10 cellular contexts compared by ENCODE assay signal in the genomic region with DNA sequence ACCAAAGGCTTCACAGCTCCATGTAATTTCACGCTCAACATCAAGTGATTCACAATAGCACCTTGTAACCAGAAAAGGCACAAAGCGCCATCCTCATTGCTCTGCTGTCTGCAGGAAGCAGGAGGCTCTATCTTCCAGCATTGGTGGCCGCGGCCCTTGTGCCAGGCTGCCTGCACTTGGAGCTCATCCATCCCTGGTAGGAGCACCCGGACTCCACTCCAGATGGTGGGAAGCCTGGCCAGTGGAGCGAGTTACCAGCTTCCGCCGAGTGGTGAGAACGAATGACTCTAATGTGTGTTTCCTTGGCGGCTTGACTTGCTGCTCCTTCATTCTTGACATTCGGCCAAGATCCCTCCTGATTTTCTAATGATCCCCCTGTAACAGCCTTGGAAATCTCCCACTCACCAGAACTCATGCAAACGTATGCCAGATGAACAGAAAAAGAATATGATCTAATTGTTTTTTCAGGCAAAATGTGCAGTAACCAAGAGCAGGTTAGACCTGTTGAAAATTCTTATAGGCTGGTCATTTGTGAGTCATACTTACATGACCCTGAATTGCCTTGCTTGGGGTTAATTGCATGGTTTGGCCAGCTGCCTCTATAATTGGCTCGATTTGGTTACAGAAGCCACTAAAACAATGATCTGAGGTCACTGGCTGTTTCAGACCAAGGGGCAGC.
DNase-seq lines count a peak whose midpoint lies in the region; ATAC-seq, FAIRE-seq and TF ChIP-seq lines count a peak whose summit lies in the region.
"Had no signal": no experiment of that assay in that cellular context is flagged by ENCODE, and none has a peak within 500 bp of the region (broad histone marks: within the 10 kb centered on the region; RNA-seq: fewer than 3 reads in every experiment).

No MANE protein-coding gene starts in this region.

- H3K4me3 Mint-ChIP-seq in stimulated activated naive CD8-positive, alpha-beta T cell treated with anti-CD3 and anti-CD28 coated beads, Interleukin-15, amount 100 ng/mL, for 72 hours, result no peak overlapping the region
- H3K4me3 Mint-ChIP-seq: T-helper 1 cell treated with Interleukin-12 subunit alpha and Interleukin-12 subunit beta and Interleukin-4 antibody, amounts not matched to agents 30 μg/mL and 1 μg/mL, for 36 hours had no signal

- no peaks in the 10 kb centered on the region for H3K9me3 ChIP-seq in small intestine (ENCODE audit: control insufficient read depth, low read depth)

- FAIRE-seq in RCC 7860 (lab: Jason Lieb, UNC), result peak; percentile 91
- no peak for FAIRE-seq in frontal cortex (lab: Jason Lieb, UNC)
- FAIRE-seq in small intestine (lab: Jason Lieb, UNC), result no peak

- intact Hi-C loops in sciatic nerve (cut with DNase I), result no loop called here

- H3K4me1 ChIP-seq in small intestine (ENCODE audit: control insufficient read depth in 2 of 2, insufficient read depth in 1 of 2, low read depth in 1 of 2, low read length in 1 of 2), result no peaks in the 10 kb centered on the region

- H3K27ac ChIP-seq in small intestine (ENCODE audit: low read depth in 1 of 2, low read length in 1 of 2), result no peak overlapping the region

- H3K27ac Mint-ChIP-seq in stimulated activated naive CD8-positive, alpha-beta T cell treated with anti-CD3 and anti-CD28 coated beads, Interleukin-15, amount 100 ng/mL, for 72 hours, result no peak overlapping the region
- H3K27ac Mint-ChIP-seq: T-helper 1 cell treated with Interleukin-12 subunit alpha and Interleukin-12 subunit beta and Interleukin-4 antibody, amounts not matched to agents 30 μg/mL and 1 μg/mL, for 36 hours had no signal

- WGBS in small intestine, 3 donors, result 67 to 74% (median 67%) methylated on average over 13 of the region's 13 CpGs

- H3K9me3 Mint-ChIP-seq in stimulated activated naive CD8-positive, alpha-beta T cell treated with anti-CD3 and anti-CD28 coated beads, Interleukin-15, amount 100 ng/mL, for 72 hours, result no peaks in the 10 kb centered on the region
- H3K9me3 Mint-ChIP-seq: T-helper 1 cell treated with Interleukin-12 subunit alpha and Interleukin-12 subunit beta and Interleukin-4 antibody, amounts not matched to agents 30 μg/mL and 1 μg/mL, for 36 hours had no signal

- no peaks in the 10 kb centered on the region for H3K36me3 ChIP-seq in small intestine (ENCODE audit: control insufficient read depth in 2 of 2, insufficient read depth in 2 of 2, low read length in 2 of 2)

- no peak for TF ChIP-seq CTCF in fibroblast of mammary gland (conservative IDR thresholded peaks at IDR 0.05; ENCODE audit: control insufficient read depth, insufficient read depth, low read depth, low read length)

- DNase-seq in HCEC 1CT (peak; percentile 83), RCC 7860 (ENCODE audit: low spot score) (peak; percentile 94), fibroblast of mammary gland (ENCODE audit: low read depth) (peak; percentile 94), sciatic nerve (ENCODE audit: low spot score) (peak; percentile 65), frontal cortex (ENCODE audit: low spot score in 2 of 2) (no peak), small intestine (no peak)
- no peak for DNase-seq in stimulated activated naive CD8-positive, alpha-beta T cell treated with anti-CD3 and anti-CD28 coated beads, Interleukin-15, amount 100 ng/mL, for 72 hours

- H3K4me1 Mint-ChIP-seq in stimulated activated naive CD8-positive, alpha-beta T cell treated with anti-CD3 and anti-CD28 coated beads, Interleukin-15, amount 100 ng/mL, for 72 hours, result peaks cover 19% of the 10 kb centered on the region

- H3K4me3 ChIP-seq in fibroblast of mammary gland (ENCODE audit: control insufficient read depth, low read depth, low read length) (no peak overlapping the region), small intestine (ENCODE audit: low read depth in 1 of 2, low read length in 2 of 2) (no peak overlapping the region)
- H3K4me3 ChIP-seq: lung had no signal

- peak; percentile 64 for ATAC-seq in sciatic nerve
- ATAC-seq in GM21360 (IDR thresholded peaks at IDR 0.05; ENCODE audit: unreplicated experiment), result no peak
- no peak for ATAC-seq in stimulated activated naive CD8-positive, alpha-beta T cell treated with anti-CD3 and anti-CD28 coated beads, Interleukin-15, amount 100 ng/mL, for 72 hours

- no peaks in the 10 kb centered on the region for H3K27me3 ChIP-seq in small intestine (ENCODE audit: control insufficient read depth in 2 of 2, insufficient read depth in 2 of 2, low read length in 2 of 2)

- peaks cover 17% of the 10 kb centered on the region for H3K27me3 Mint-ChIP-seq in stimulated activated naive CD8-positive, alpha-beta T cell treated with anti-CD3 and anti-CD28 coated beads, Interleukin-15, amount 100 ng/mL, for 72 hours

Comparison
In these comparisons a context has a peak if more than half of its experiments do, and no peak if none do; other contexts are left out.
1. DNase-seq: peak in HCEC 1CT (single experiment), RCC 7860 (single experiment), fibroblast of mammary gland (single experiment) and sciatic nerve (single experiment); none in frontal cortex (0 of 2), small intestine (single experiment) and stimulated activated naive CD8-positive, alpha-beta T cell treated with anti-CD3 and anti-CD28 coated beads, Interleukin-15, amount 100 ng/mL, for 72 hours (0 of 2).